1 cellular context compared by ENCODE assay signal in genomic region chr3:57150097-57150496, GRCh38.
TF ChIP-seq lines count a peak whose summit lies in the region.

No MANE protein-coding gene starts in this region.

TF ChIP-seq in SK-N-SH, 30 proteins besides CTCF, POLR2A, EP300 and RAD21:
- 0 out of 2 replicates have a peak, but pooled peaks have one; percentile 28 for TF ChIP-seq MAX (IDR thresholded peaks at IDR 0.05; ENCODE audit: low read depth)
- TF ChIP-seq GABPA (IDR thresholded peaks at IDR 0.05; ENCODE audit: low read depth), result no peak
- TF ChIP-seq MEF2A (IDR thresholded peaks at IDR 0.05; ENCODE audit: borderline replicate concordance, low read depth), result no peak
- no peak for TF ChIP-seq YY1 (IDR thresholded peaks at IDR 0.05; ENCODE audit: low read depth)
- TF ChIP-seq GATA2 (CRISPR knock-in tag; IDR thresholded peaks at IDR 0.05), result 0 out of 2 replicates have a peak, but pooled peaks have one; percentile 47
- peak; percentile 62; the same call in 1 of the 2 replicates for TF ChIP-seq MXI1 (IDR thresholded peaks at IDR 0.05; ENCODE audit: low read depth, low read length)
- TF ChIP-seq EZH2phosphoT487 (IDR thresholded peaks at IDR 0.05; ENCODE audit: borderline replicate concordance, low read depth), result no peak
- TF ChIP-seq TEAD4 (IDR thresholded peaks at IDR 0.05; ENCODE audit: borderline replicate concordance, insufficient read depth), result no peak
- TF ChIP-seq NFIC (IDR thresholded peaks at IDR 0.05; ENCODE audit: borderline replicate concordance), result peak; percentile 68; the same call in 1 of the 2 replicates
- 0 out of 2 replicates have a peak, but pooled peaks have one; percentile 2 for TF ChIP-seq TAF1 (IDR thresholded peaks at IDR 0.05; ENCODE audit: borderline replicate concordance, low read depth, low read length)
- no peak for TF ChIP-seq REST (IDR thresholded peaks at IDR 0.05; ENCODE audit: low read depth, low read length)
- TF ChIP-seq TCF12 (IDR thresholded peaks at IDR 0.05), result peak; percentile 39; the same call in 1 of the 2 replicates
- no peak for TF ChIP-seq FOSL2 (IDR thresholded peaks at IDR 0.05; ENCODE audit: borderline replicate concordance, low read depth)
- TF ChIP-seq RXRA (IDR thresholded peaks at IDR 0.05; ENCODE audit: borderline replicate concordance, low read depth), result no peak
- no peak for TF ChIP-seq NRF1 (IDR thresholded peaks at IDR 0.05; ENCODE audit: low read depth, low read length)
- no peak; the same call in 1 of the 2 replicates for TF ChIP-seq RCOR1 (IDR thresholded peaks at IDR 0.05; ENCODE audit: low read length)
- TF ChIP-seq, protein P1, sequence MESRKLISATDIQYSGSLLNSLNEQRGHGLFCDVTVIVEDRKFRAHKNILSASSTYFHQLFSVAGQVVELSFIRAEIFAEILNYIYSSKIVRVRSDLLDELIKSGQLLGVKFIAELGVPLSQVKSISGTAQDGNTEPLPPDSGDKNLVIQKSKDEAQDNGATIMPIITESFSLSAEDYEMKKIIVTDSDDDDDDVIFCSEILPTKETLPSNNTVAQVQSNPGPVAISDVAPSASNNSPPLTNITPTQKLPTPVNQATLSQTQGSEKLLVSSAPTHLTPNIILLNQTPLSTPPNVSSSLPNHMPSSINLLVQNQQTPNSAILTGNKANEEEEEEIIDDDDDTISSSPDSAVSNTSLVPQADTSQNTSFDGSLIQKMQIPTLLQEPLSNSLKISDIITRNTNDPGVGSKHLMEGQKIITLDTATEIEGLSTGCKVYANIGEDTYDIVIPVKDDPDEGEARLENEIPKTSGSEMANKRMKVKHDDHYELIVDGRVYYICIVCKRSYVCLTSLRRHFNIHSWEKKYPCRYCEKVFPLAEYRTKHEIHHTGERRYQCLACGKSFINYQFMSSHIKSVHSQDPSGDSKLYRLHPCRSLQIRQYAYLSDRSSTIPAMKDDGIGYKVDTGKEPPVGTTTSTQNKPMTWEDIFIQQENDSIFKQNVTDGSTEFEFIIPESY (IDR thresholded peaks at IDR 0.05; ENCODE audit: borderline replicate concordance, low read depth), result no peak
- TF ChIP-seq FOXM1 (IDR thresholded peaks at IDR 0.05; ENCODE audit: low read depth), result no peak
- TF ChIP-seq ELF1 (IDR thresholded peaks at IDR 0.05), result no peak
- TF ChIP-seq, protein P2, sequence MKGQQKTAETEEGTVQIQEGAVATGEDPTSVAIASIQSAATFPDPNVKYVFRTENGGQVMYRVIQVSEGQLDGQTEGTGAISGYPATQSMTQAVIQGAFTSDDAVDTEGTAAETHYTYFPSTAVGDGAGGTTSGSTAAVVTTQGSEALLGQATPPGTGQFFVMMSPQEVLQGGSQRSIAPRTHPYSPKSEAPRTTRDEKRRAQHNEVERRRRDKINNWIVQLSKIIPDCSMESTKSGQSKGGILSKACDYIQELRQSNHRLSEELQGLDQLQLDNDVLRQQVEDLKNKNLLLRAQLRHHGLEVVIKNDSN (IDR thresholded peaks at IDR 0.05; ENCODE audit: borderline replicate concordance, low read depth), result no peak
- TF ChIP-seq CHD2 (IDR thresholded peaks at IDR 0.05; ENCODE audit: low read length, partially characterized antibody), result peak; percentile 10
- no peak for TF ChIP-seq SIN3A (IDR thresholded peaks at IDR 0.05; ENCODE audit: borderline replicate concordance, low read depth, low read length)
- peak; percentile 52 for TF ChIP-seq PBX3 (IDR thresholded peaks at IDR 0.05)
- TF ChIP-seq POLR2AphosphoS5 (IDR thresholded peaks at IDR 0.05; ENCODE audit: low read depth, low read length), result no peak
